ENCODE assay signal across 8 cellular contexts in the genomic region with DNA sequence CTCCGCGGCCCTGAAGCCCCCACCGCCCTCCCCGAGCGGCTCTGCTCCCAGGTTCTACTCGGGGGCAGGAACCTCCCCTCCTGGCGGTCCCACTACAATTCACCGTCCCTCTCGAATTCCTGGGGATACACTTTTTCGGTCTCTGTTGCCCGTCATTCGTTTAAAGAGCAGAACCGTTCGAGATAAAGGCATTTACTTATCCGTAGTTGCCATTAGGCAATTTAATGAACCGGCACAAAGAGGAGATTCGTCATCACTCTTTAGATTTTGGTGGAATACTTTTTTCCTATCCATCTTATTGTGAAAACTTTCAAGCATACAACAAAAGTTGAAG.
DNase-seq lines count a peak whose midpoint lies in the region; ATAC-seq and TF ChIP-seq lines count a peak whose summit lies in the region.

No MANE protein-coding gene starts in this region.

- H3K4me1 ChIP-seq in muscle layer of duodenum (ENCODE audit: control insufficient read depth in 1 of 2, insufficient read depth in 2 of 2, low read length in 2 of 2): peaks cover 0 to 18% of the 10 kb centered on the region in 2 donors

- in situ Hi-C loops in brain microvascular endothelial cell (cut with HindIII; ENCODE audit: low pct_ligation_motif_present, low sequenced_read_pairs): no loop called here

- H3K27ac ChIP-seq in C4-2B (peak overlapping the region; percentile 47), brain microvascular endothelial cell (no peak overlapping the region), muscle layer of duodenum (ENCODE audit: low read length) (no peak overlapping the region)

- ATAC-seq in HG02970 (IDR thresholded peaks at IDR 0.05; ENCODE audit: low FRiP score, unreplicated experiment): no peak
- ATAC-seq in GM21723 (IDR thresholded peaks at IDR 0.05; ENCODE audit: unreplicated experiment): no peak

- peak; percentile 32 for DNase-seq in HuH-7.5 (ENCODE audit: low spot score)
- DNase-seq in brain microvascular endothelial cell: no peak
- DNase-seq in HK-2 (ENCODE audit: unreplicated experiment): no peak
- DNase-seq in LoVo (ENCODE audit: low spot score): no peak

- no peak for TF ChIP-seq CTCF in C4-2B (conservative IDR thresholded peaks at IDR 0.05)
- TF ChIP-seq CTCF in brain microvascular endothelial cell (IDR thresholded peaks at IDR 0.05; ENCODE audit: low read depth, low read length, missing control alignments): no peak

- H3K27me3 ChIP-seq in brain microvascular endothelial cell (replicated peaks) (peaks cover 53% of the 10 kb centered on the region), muscle layer of duodenum (ENCODE audit: low read depth, low read length) (peaks cover 21% of the 10 kb centered on the region)

- H3K9me3 ChIP-seq in muscle layer of duodenum (ENCODE audit: control insufficient read depth in 1 of 2, low read length in 2 of 2): no peaks in the 10 kb centered on the region

- H3K36me3 ChIP-seq in brain microvascular endothelial cell (replicated peaks): no peaks in the 10 kb centered on the region
- H3K36me3 ChIP-seq in muscle layer of duodenum (ENCODE audit: control insufficient read depth in 1 of 2, insufficient read depth in 2 of 2, low read length in 2 of 2): no peaks in the 10 kb centered on the region

- peak overlapping the region; percentile 35 for H3K4me3 ChIP-seq in brain microvascular endothelial cell (ENCODE audit: low read depth, low read length)
- peak overlapping the region; percentile 26 to 81 for H3K4me3 ChIP-seq in muscle layer of duodenum (ENCODE audit: low read depth in 1 of 2, low read length in 2 of 2)
